Comparison of ENCODE assay signal across 28 cellular contexts in genomic region chr12:99287136-99287535, GRCh38.
"Had no signal": no experiment of that assay in that cellular context is flagged by ENCODE, and none has a peak within 500 bp of the region (broad histone marks: within the 10 kb centered on the region; RNA-seq: fewer than 3 reads in every experiment).

No MANE protein-coding gene starts in this region.

- H3K27ac ChIP-seq: VCaP had no signal

- DNase-seq: activated CD4-positive, alpha-beta T cell treated with anti-CD3 and anti-CD28 coated beads for 48 hours; activated CD4-positive, alpha-beta T cell treated with anti-CD3 and anti-CD28 coated beads, Interleukin-2, amount 50 U/mL, for 4 hours; activated CD8-positive, alpha-beta memory T cell treated with anti-CD3 and anti-CD28 coated beads, Interleukin-2, amount 10 ng/mL, durations not matched to agents 7 days and 5 days; activated CD8-positive, alpha-beta T cell treated with anti-CD3 and anti-CD28 coated beads, Interleukin-2, amount 10 ng/mL, durations not matched to agents 7 days and 5 days; activated effector memory CD4-positive, alpha-beta T cell treated with anti-CD3 and anti-CD28 coated beads, Interleukin-2, amount 50 U/mL, for 16 hours; activated naive CD4-positive, alpha-beta T cell treated with anti-CD3 and anti-CD28 coated beads for 36 hours; activated T-cell treated with anti-CD3 and anti-CD28 coated beads, Interleukin-2, amount 50 U/mL, for 4 hours; amygdala; Kasumi-1; KBM-7; NCI-H1048; NCI-H146; NCI-H187 treated with DMSO at 0.1 percent for 48 hours; NCI-H2081 treated with DMSO at 0.1 percent for 48 hours; NCI-H2171 treated with DMSO at 0.1 percent for 48 hours; NCI-H226; NCI-H526; NCI-H774; NK-92 treated with Interleukin-12 subunit alpha and Interleukin-12 subunit beta, amount 100 ng/mL, for 24 hours; PC-3; SHP77; T-cell had no signal

- FAIRE-seq: astrocyte, RCC 7860 had no signal

- H3K4me3 Mint-ChIP-seq: activated CD8-positive, alpha-beta memory T cell treated with anti-CD3 and anti-CD28 coated beads, Interleukin-2, amount 10 ng/mL, durations not matched to agents 7 days and 5 days; activated CD8-positive, alpha-beta T cell treated with anti-CD3 and anti-CD28 coated beads, Interleukin-2, amount 10 ng/mL, durations not matched to agents 7 days and 5 days; activated naive CD4-positive, alpha-beta T cell treated with anti-CD3 and anti-CD28 coated beads for 36 hours; activated naive CD8-positive, alpha-beta T cell; activated T-cell treated with anti-CD3 and anti-CD28 coated beads, Interleukin-2, amount 50 U/mL, for 4 hours; brain; central memory CD8-positive, alpha-beta T cell; T-cell had no signal

- H3K4me1 Mint-ChIP-seq: activated CD8-positive, alpha-beta memory T cell treated with anti-CD3 and anti-CD28 coated beads, Interleukin-2, amount 10 ng/mL, durations not matched to agents 7 days and 5 days; brain; central memory CD8-positive, alpha-beta T cell; T-cell had no signal

- H3K27ac Mint-ChIP-seq: activated CD8-positive, alpha-beta memory T cell treated with anti-CD3 and anti-CD28 coated beads, Interleukin-2, amount 10 ng/mL, durations not matched to agents 7 days and 5 days; activated CD8-positive, alpha-beta T cell treated with anti-CD3 and anti-CD28 coated beads, Interleukin-2, amount 10 ng/mL, durations not matched to agents 7 days and 5 days; activated naive CD4-positive, alpha-beta T cell treated with anti-CD3 and anti-CD28 coated beads for 36 hours; activated naive CD8-positive, alpha-beta T cell; brain; T-cell had no signal

- H3K27me3 Mint-ChIP-seq: activated CD8-positive, alpha-beta memory T cell treated with anti-CD3 and anti-CD28 coated beads, Interleukin-2, amount 10 ng/mL, durations not matched to agents 7 days and 5 days; activated naive CD8-positive, alpha-beta T cell; brain; central memory CD8-positive, alpha-beta T cell; T-cell had no signal

- H3K36me3 Mint-ChIP-seq: activated CD8-positive, alpha-beta memory T cell treated with anti-CD3 and anti-CD28 coated beads, Interleukin-2, amount 10 ng/mL, durations not matched to agents 7 days and 5 days; activated naive CD8-positive, alpha-beta T cell; T-cell had no signal

- ATAC-seq: activated CD8-positive, alpha-beta memory T cell treated with anti-CD3 and anti-CD28 coated beads, Interleukin-2, amount 10 ng/mL, durations not matched to agents 7 days and 5 days; activated CD8-positive, alpha-beta T cell treated with anti-CD3 and anti-CD28 coated beads, Interleukin-2, amount 10 ng/mL, durations not matched to agents 7 days and 5 days; activated T-cell treated with anti-CD3 and anti-CD28 coated beads, Interleukin-2, amount 50 U/mL, for 4 hours; PC-3; T-cell had no signal
